16 cellular contexts compared by ENCODE assay signal in genomic region chr11:116136987-116137674, GRCh38.
"Had no signal": no experiment of that assay in that cellular context is flagged by ENCODE, and none has a peak within 500 bp of the region (broad histone marks: within the 10 kb centered on the region; RNA-seq: fewer than 3 reads in every experiment).

No MANE protein-coding gene starts in this region.

- ATAC-seq: esophagus mucosa, gastrocnemius medialis, left lobe of liver, lower lobe of right lung, right cardiac atrium had no signal

- H3K36me3 ChIP-seq: gastrocnemius medialis, heart right ventricle, lower lobe of right lung had no signal

- H3K4me2 ChIP-seq: smooth muscle cell had no signal

- H3K27ac ChIP-seq: dorsolateral prefrontal cortex, gastrocnemius medialis, lower lobe of right lung had no signal

- H3K4me1 ChIP-seq: gastrocnemius medialis, lower lobe of right lung had no signal

- H3K4me3 ChIP-seq: dorsolateral prefrontal cortex, gastrocnemius medialis, heart right ventricle, lower lobe of right lung, smooth muscle cell had no signal

- H3K9me3 ChIP-seq: gastrocnemius medialis, heart right ventricle, lower lobe of right lung had no signal

- DNase-seq: cortex of kidney; dorsolateral prefrontal cortex; effector CD8-positive, alpha-beta T cell; gastrocnemius medialis; heart right ventricle; hypothalamus; kidney glomerular epithelial cell; lower lobe of right lung; midbrain; naive B cell; right cardiac atrium; stimulated activated CD4-positive, alpha-beta T cell treated with anti-CD3 and anti-CD28 coated beads, Interleukin-2, amount 100 ng/mL, for 48 hours; stimulated activated naive CD4-positive, alpha-beta T cell treated with Interleukin-2 at 50 U/mL for 16 hours had no signal
